ENCODE assay signal across 12 cellular contexts in the genomic region with DNA sequence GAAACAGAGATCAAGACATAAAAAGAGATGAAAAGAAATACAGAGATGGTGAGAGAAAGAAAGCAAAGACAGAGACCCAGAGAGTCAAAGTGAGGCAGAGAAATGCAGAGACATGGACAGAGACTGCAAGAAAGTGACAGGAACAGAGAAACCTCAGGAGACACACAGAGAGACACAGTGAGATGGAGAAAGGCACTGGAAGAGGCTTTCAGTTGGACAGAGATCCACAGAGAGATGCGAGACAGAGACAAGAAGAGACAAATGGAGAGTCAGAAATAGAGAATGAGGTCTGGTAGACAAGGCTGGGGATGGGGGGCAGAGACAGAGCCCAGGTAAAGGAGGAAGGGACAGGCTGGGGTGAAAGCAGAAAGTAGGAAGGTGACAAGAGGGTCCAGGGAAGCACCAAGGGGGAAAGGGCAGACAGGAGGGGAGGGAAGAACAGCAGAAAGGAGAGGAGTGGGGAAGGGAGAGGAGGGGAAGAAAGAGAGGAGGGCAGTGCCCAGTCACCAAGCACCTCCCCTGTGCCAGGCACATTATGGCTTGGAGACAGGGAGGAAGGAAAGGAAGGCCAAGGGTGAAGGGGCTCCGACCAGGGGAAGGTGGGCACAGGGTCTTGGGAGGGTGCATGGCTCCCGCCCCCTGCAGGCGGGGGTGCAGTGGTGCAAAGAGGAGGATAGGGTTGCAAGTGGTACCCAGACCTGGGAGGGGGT. TPM values are rescaled to one million over a fixed set of nuclear protein-coding genes. Genes with fewer than 3 reads are reported as not detected.
DNase-seq lines count a peak whose midpoint lies in the region; TF ChIP-seq lines count a peak whose summit lies in the region.
"Had no signal": no experiment of that assay in that cellular context is flagged by ENCODE, and none has a peak within 500 bp of the region (broad histone marks: within the 10 kb centered on the region; RNA-seq: fewer than 3 reads in every experiment).

No MANE protein-coding gene starts in this region.

- peaks cover 83% of the 10 kb centered on the region for H3K27me3 ChIP-seq in KMS-11 (ENCODE audit: insufficient read depth, low read depth)
- H3K27me3 ChIP-seq in adrenal gland, result peaks cover 38% of the 10 kb centered on the region

- no peaks in the 10 kb centered on the region for H3K36me3 Mint-ChIP-seq in activated CD4-positive, alpha-beta T cell treated with anti-CD3 and anti-CD28 coated beads, Interleukin-2, amount 10 ng/mL, durations not matched to agents 24 days and 14 days (ENCODE audit: low read depth)
- no peaks in the 10 kb centered on the region for H3K36me3 Mint-ChIP-seq in osteocyte (ENCODE audit: unreplicated experiment)
- H3K36me3 Mint-ChIP-seq: activated naive CD4-positive, alpha-beta T cell treated with anti-CD3 and anti-CD28 coated beads, Interleukin-2, amount 50 U/mL, for 72 hours had no signal

- H3K4me1 ChIP-seq in KMS-11 (ENCODE audit: low read depth, poor library complexity, severe bottlenecking) (no peaks in the 10 kb centered on the region), adrenal gland (replicated peaks in 1 of 2) (peaks cover 6 to 8% of the 10 kb centered on the region in 2 donors)

- no peak overlapping the region for H3K4me3 Mint-ChIP-seq in activated CD4-positive, alpha-beta T cell treated with anti-CD3 and anti-CD28 coated beads, Interleukin-2, amount 10 ng/mL, durations not matched to agents 24 days and 14 days
- H3K4me3 Mint-ChIP-seq in osteocyte (ENCODE audit: unreplicated experiment), result no peak overlapping the region
- H3K4me3 Mint-ChIP-seq: naive B cell; T-helper 1 cell treated with Interleukin-12 subunit alpha and Interleukin-12 subunit beta and Interleukin-4 antibody, amounts not matched to agents 30 μg/mL and 1 μg/mL, for 36 hours had no signal

- H3K27ac Mint-ChIP-seq in activated CD4-positive, alpha-beta T cell treated with anti-CD3 and anti-CD28 coated beads, Interleukin-2, amount 10 ng/mL, durations not matched to agents 24 days and 14 days, result no peak overlapping the region
- no peak overlapping the region for H3K27ac Mint-ChIP-seq in osteocyte (ENCODE audit: unreplicated experiment)
- H3K27ac Mint-ChIP-seq: activated naive CD4-positive, alpha-beta T cell treated with anti-CD3 and anti-CD28 coated beads, Interleukin-2, amount 50 U/mL, for 72 hours; naive B cell; T-helper 1 cell treated with Interleukin-12 subunit alpha and Interleukin-12 subunit beta and Interleukin-4 antibody, amounts not matched to agents 30 μg/mL and 1 μg/mL, for 36 hours had no signal

- no peak overlapping the region for H3K4me2 ChIP-seq in KMS-11

- intact Hi-C loops in activated CD4-positive, alpha-beta T cell treated with anti-CD3 and anti-CD28 coated beads, Interleukin-2, amount 10 ng/mL, durations not matched to agents 24 days and 14 days (cut with micrococcal nuclease), result loop anchor here (5.0 kb wide), 1 partner anchor 143 kb away; no protein-coding TSS in a partner anchor
- intact Hi-C loops in adrenal gland (cut with DNase I), result no loop called here

- TF ChIP-seq CTCF in KMS-11 (conservative IDR thresholded peaks at IDR 0.05; ENCODE audit: low read depth, low read length) (peak; percentile 48), cardiac fibroblast (IDR thresholded peaks at IDR 0.05; ENCODE audit: low read depth, low read length) (peak; percentile 48), osteocyte (IDR thresholded peaks at IDR 0.05) (peak; percentile 32), adrenal gland (IDR thresholded peaks at IDR 0.05) (peak in 1 of 6 experiments; percentile 3)

- no peak overlapping the region for H3K4me3 ChIP-seq in KMS-11 (IDR thresholded peaks at IDR 0.05; ENCODE audit: insufficient read depth, low read depth, low read length)
- no peak overlapping the region for H3K4me3 ChIP-seq in cardiac fibroblast (replicated peaks in 1 of 2; ENCODE audit: low read depth in 2 of 2, low read length in 2 of 2)
- no peak overlapping the region for H3K4me3 ChIP-seq in adrenal gland

- H3K9ac ChIP-seq in KMS-11, result no peak overlapping the region

- H3K36me3 ChIP-seq in KMS-11 (ENCODE audit: insufficient read depth) (no peaks in the 10 kb centered on the region), adrenal gland (replicated peaks in 1 of 2) (no peaks in the 10 kb centered on the region)

- no peak for TF ChIP-seq POLR2A in adrenal gland (IDR thresholded peaks at IDR 0.05)

- H3K79me2 ChIP-seq in KMS-11 (ENCODE audit: insufficient read depth, low read depth), result no peaks in the 10 kb centered on the region

- no peaks in the 10 kb centered on the region for H4K20me1 ChIP-seq in KMS-11 (ENCODE audit: insufficient read depth)

- no peaks in the 10 kb centered on the region for H3K9me3 ChIP-seq in adrenal gland (replicated peaks in 1 of 3)

- H3K27me3 Mint-ChIP-seq in activated CD4-positive, alpha-beta T cell treated with anti-CD3 and anti-CD28 coated beads, Interleukin-2, amount 10 ng/mL, durations not matched to agents 24 days and 14 days, result peaks cover 39% of the 10 kb centered on the region
- H3K27me3 Mint-ChIP-seq in osteocyte (ENCODE audit: unreplicated experiment), result peaks cover 56% of the 10 kb centered on the region

- no peaks in the 10 kb centered on the region for H3K9me3 Mint-ChIP-seq in activated CD4-positive, alpha-beta T cell treated with anti-CD3 and anti-CD28 coated beads, Interleukin-2, amount 10 ng/mL, durations not matched to agents 24 days and 14 days
- no peaks in the 10 kb centered on the region for H3K9me3 Mint-ChIP-seq in osteocyte (ENCODE audit: unreplicated experiment)
- H3K9me3 Mint-ChIP-seq: activated naive CD4-positive, alpha-beta T cell treated with anti-CD3 and anti-CD28 coated beads, Interleukin-2, amount 50 U/mL, for 72 hours; naive B cell; T-helper 1 cell treated with Interleukin-12 subunit alpha and Interleukin-12 subunit beta and Interleukin-4 antibody, amounts not matched to agents 30 μg/mL and 1 μg/mL, for 36 hours had no signal

- peak; percentile 32 for DNase-seq in activated CD4-positive, alpha-beta T cell treated with anti-CD3 and anti-CD28 coated beads for 48 hours
- DNase-seq in activated CD4-positive, alpha-beta T cell treated with anti-CD3 and anti-CD28 coated beads, Interleukin-2, amount 10 ng/mL, durations not matched to agents 24 days and 14 days, result no peak
- DNase-seq in cardiac fibroblast (ENCODE audit: low read depth in 2 of 2) (no peak), osteocyte (ENCODE audit: extremely low spot score, unreplicated experiment) (no peak), UCSD-AML1 (lab: John Stamatoyannopoulos, UW; ENCODE audit: unreplicated experiment) (no peak), adrenal gland (no peak)
- no peak for DNase-seq in activated CD4-positive, alpha-beta T cell treated with anti-CD3 and anti-CD28 coated beads, Interleukin-2, amount 50 U/mL, for 4 hours
- DNase-seq: naive B cell, NCI-H1930 had no signal

- 9 to 18% (median 13%) methylated on average over 4 of the region's 4 CpGs for WGBS in adrenal gland, 4 donors

- no peak overlapping the region for H2AFZ ChIP-seq in KMS-11 (ENCODE audit: low read depth)

- H3K27ac ChIP-seq in KMS-11, result no peak overlapping the region
- no peak overlapping the region for H3K27ac ChIP-seq in adrenal gland

- peaks cover 26% of the 10 kb centered on the region for H3K4me1 Mint-ChIP-seq in activated CD4-positive, alpha-beta T cell treated with anti-CD3 and anti-CD28 coated beads, Interleukin-2, amount 10 ng/mL, durations not matched to agents 24 days and 14 days
- peaks cover 10% of the 10 kb centered on the region for H3K4me1 Mint-ChIP-seq in osteocyte (ENCODE audit: unreplicated experiment)

RNA-seq across cellular contexts. Expression of a gene that starts 38.5 kb away (rescaled TPM):
- total RNA-seq in activated CD4-positive, alpha-beta T cell treated with anti-CD3 and anti-CD28 coated beads, Interleukin-2, amount 10 ng/mL, durations not matched to agents 24 days and 14 days, result 28.7 and 34.8 TPM in 2 replicates
- total RNA-seq in osteocyte (21.0 and 27.4 TPM in 2 replicates), adrenal gland (10 to 100 TPM; 27.1 to 54.8 (median 33.5) TPM)
- polyA plus RNA-seq in adrenal gland, result 10 to 100 TPM; 26.0 to 39.9 (median 26.2) TPM

RNA-seq across cellular contexts. Expression of a gene that starts 41.2 kb away (rescaled TPM):
- 19.0 and 20.1 TPM in 2 replicates for total RNA-seq in activated CD4-positive, alpha-beta T cell treated with anti-CD3 and anti-CD28 coated beads, Interleukin-2, amount 10 ng/mL, durations not matched to agents 24 days and 14 days
- 9.9 and 11.9 TPM in 2 replicates for total RNA-seq in osteocyte
- 10 to 100 TPM in 2 of 8 donors, 1 to 10 TPM in 6; 4.2 to 12.5 (median 9.0) TPM for total RNA-seq in adrenal gland
- polyA plus RNA-seq in adrenal gland, result 1 to 10 TPM; 2.0 to 5.1 (median 2.9) TPM

RNA-seq across cellular contexts. Expression of a gene that starts 46.7 kb away (rescaled TPM):
- total RNA-seq in activated CD4-positive, alpha-beta T cell treated with anti-CD3 and anti-CD28 coated beads, Interleukin-2, amount 10 ng/mL, durations not matched to agents 24 days and 14 days, result 71.5 and 72.0 TPM in 2 replicates
- total RNA-seq in osteocyte (0.64 and 1.0 TPM in 2 replicates), adrenal gland (1 to 10 TPM; 1.4 to 4.9 (median 2.9) TPM)
- polyA plus RNA-seq in adrenal gland, result 10 to 100 TPM in 1 of 3 donors, 1 to 10 TPM in 2; 4.2 to 17.2 (median 6.8) TPM

Comparison
In these comparisons a context has a peak if more than half of its experiments do, and no peak if none do; other contexts are left out.
1. RNA of a gene that starts 46.7 kb away (total RNA-seq): 71.5 to 72.0 TPM in activated CD4-positive, alpha-beta T cell treated with anti-CD3 and anti-CD28 coated beads, Interleukin-2, amount 10 ng/mL, durations not matched to agents 24 days and 14 days; 1.4 to 4.9 TPM in adrenal gland and 0.64 to 1.0 TPM in osteocyte; every median in the first group is over 10 times any median in the second.